Comparison of ENCODE assay signal across 8 cellular contexts in the genomic region with DNA sequence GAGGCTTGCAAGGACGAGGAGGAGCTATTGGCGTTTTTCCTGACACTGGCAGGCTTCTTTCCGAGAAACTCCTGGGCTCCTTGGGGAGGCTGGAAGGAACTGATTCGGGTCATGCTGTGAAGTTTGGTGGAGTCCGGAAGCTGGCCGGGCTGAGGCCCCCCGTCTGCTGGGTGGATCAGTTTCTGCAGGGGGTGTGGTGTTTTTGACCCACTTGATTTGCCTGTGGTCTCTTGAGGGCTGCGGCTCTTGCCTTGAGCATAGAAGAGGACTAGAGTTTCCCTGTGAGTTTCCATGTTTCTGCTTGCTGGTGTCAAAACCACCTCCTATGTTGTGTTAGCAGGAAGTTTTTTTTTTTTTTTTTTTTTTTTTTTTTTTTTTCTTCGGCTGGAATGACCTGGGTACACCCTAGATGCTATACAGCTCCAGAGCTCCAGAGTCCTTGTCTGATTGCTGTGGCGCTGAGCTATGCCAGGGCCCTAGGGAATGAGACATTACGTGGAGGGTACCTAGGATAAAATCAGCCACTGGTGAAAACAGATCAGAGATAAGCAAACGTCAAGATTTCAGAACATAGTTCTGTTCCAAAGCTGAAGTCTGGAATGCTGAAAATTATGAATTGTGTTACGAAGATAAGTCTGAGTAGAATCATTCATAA. TPM values are rescaled to one million over a fixed set of nuclear protein-coding genes. Genes with fewer than 3 reads are reported as not detected.
DNase-seq lines count a peak whose midpoint lies in the region; ATAC-seq and TF ChIP-seq lines count a peak whose summit lies in the region.

No MANE protein-coding gene starts in this region.

- no peaks in the 10 kb centered on the region for H3K9me3 ChIP-seq in body of pancreas

- TF ChIP-seq CTCF in GM10266 (IDR thresholded peaks at IDR 0.05; ENCODE audit: control insufficient read depth, insufficient read depth, low read depth, missing control alignments): no peak
- TF ChIP-seq CTCF in NB4 (IDR thresholded peaks at IDR 0.05; ENCODE audit: low read depth, low read length): no peak
- no peak for TF ChIP-seq CTCF in body of pancreas (IDR thresholded peaks at IDR 0.05)

- H3K36me3 Mint-ChIP-seq in immature natural killer cell: no peaks in the 10 kb centered on the region
- H3K36me3 Mint-ChIP-seq in stimulated activated naive CD8-positive, alpha-beta T cell treated with anti-CD3 and anti-CD28 coated beads, Interleukin-15, Interleukin-2, amounts not matched to agents 100 ng/mL and 50 ng/mL, for 24 hours (ENCODE audit: low read depth): peaks cover 35% of the 10 kb centered on the region

- ATAC-seq in GM21786 (IDR thresholded peaks at IDR 0.05; ENCODE audit: unreplicated experiment): peak; percentile 59
- peak; percentile 22 for ATAC-seq in body of pancreas

- peak overlapping the region; percentile 86 for H3K4me3 ChIP-seq in NB4 (ENCODE audit: low read depth, low read length)
- peak overlapping the region; percentile 72 to 75 for H3K4me3 ChIP-seq in body of pancreas

- H3K27ac ChIP-seq in body of pancreas: peak overlapping the region; percentile 76 to 96 (median 89)

- H3K4me1 Mint-ChIP-seq in immature natural killer cell: peaks cover 69 to 71% of the 10 kb centered on the region in 2 donors
- H3K4me1 Mint-ChIP-seq in stimulated activated naive CD8-positive, alpha-beta T cell treated with anti-CD3 and anti-CD28 coated beads, Interleukin-15, Interleukin-2, amounts not matched to agents 100 ng/mL and 50 ng/mL, for 24 hours (ENCODE audit: low read depth): peaks cover 76% of the 10 kb centered on the region

- peaks cover 9 to 21% (median 10%) of the 10 kb centered on the region in 3 donors for H3K27me3 Mint-ChIP-seq in immature natural killer cell (ENCODE audit: low read depth in 3 of 3)
- H3K27me3 Mint-ChIP-seq in stimulated activated naive CD8-positive, alpha-beta T cell treated with anti-CD3 and anti-CD28 coated beads, Interleukin-15, Interleukin-2, amounts not matched to agents 100 ng/mL and 50 ng/mL, for 24 hours: no peaks in the 10 kb centered on the region

- peaks cover 43% of the 10 kb centered on the region for H3K4me1 ChIP-seq in body of pancreas

- no peaks in the 10 kb centered on the region for H3K9me3 Mint-ChIP-seq in immature natural killer cell
- no peaks in the 10 kb centered on the region for H3K9me3 Mint-ChIP-seq in stimulated activated naive CD8-positive, alpha-beta T cell treated with anti-CD3 and anti-CD28 coated beads, Interleukin-15, Interleukin-2, amounts not matched to agents 100 ng/mL and 50 ng/mL, for 24 hours

- DNase-seq in GM10266 (ENCODE audit: extremely low spot score): peak; percentile 80
- peak; percentile 59 for DNase-seq in NB4 (ENCODE audit: low read depth)
- DNase-seq in body of pancreas: peak in 1 of 4 donors; percentile 26
- DNase-seq in immature natural killer cell: peak; percentile 79 to 82 (median 80)
- DNase-seq in medulla oblongata (ENCODE audit: extremely low spot score): no peak
- DNase-seq in kidney glomerular epithelial cell (lab: John Stamatoyannopoulos, UW): no peak

- H3K4me3 Mint-ChIP-seq in immature natural killer cell: peak overlapping the region; percentile 98 to 100 (median 99)
- peak overlapping the region; percentile 100 for H3K4me3 Mint-ChIP-seq in stimulated activated naive CD8-positive, alpha-beta T cell treated with anti-CD3 and anti-CD28 coated beads, Interleukin-15, Interleukin-2, amounts not matched to agents 100 ng/mL and 50 ng/mL, for 24 hours

- intact Hi-C loops in body of pancreas (cut with DNase I): no loop called here

- TF ChIP-seq POLR2A in NB4 (IDR thresholded peaks at IDR 0.05; ENCODE audit: extremely low read depth, insufficient read length) (no peak), body of pancreas (IDR thresholded peaks at IDR 0.05) (no peak)

- H3K27me3 ChIP-seq in body of pancreas: no peaks in the 10 kb centered on the region

- 11 to 16% methylated on average over 10 to 13 of the region's 13 CpGs for WGBS in body of pancreas, 2 donors

- no peaks in the 10 kb centered on the region for H3K36me3 ChIP-seq in body of pancreas (replicated peaks in 1 of 2; ENCODE audit: insufficient read depth in 1 of 2, low read depth in 2 of 2)

- H3K27ac Mint-ChIP-seq in immature natural killer cell: peak overlapping the region; percentile 99 to 100 (median 100)
- peak overlapping the region; percentile 99 for H3K27ac Mint-ChIP-seq in stimulated activated naive CD8-positive, alpha-beta T cell treated with anti-CD3 and anti-CD28 coated beads, Interleukin-15, Interleukin-2, amounts not matched to agents 100 ng/mL and 50 ng/mL, for 24 hours

RNA-seq across cellular contexts. Expression of a gene that starts 0.7 kb away (rescaled TPM):
- 10 to 100 TPM; 21.5 to 23.1 TPM for total RNA-seq in body of pancreas
- 10 to 100 TPM; 20.6 to 28.0 (median 24.0) TPM for polyA plus RNA-seq in immature natural killer cell

RNA-seq across cellular contexts. Expression of a gene that starts 25.1 kb away (rescaled TPM):
- total RNA-seq in body of pancreas: 10 to 100 TPM; 33.6 to 46.4 TPM
- 10 to 100 TPM; 31.1 to 59.4 (median 38.9) TPM for polyA plus RNA-seq in immature natural killer cell

Comparison
In these comparisons a context has a peak if more than half of its experiments do, and no peak if none do; other contexts are left out.
1. DNase-seq: peak in GM10266 (single experiment), NB4 (single experiment) and immature natural killer cell (3 of 3); none in medulla oblongata (single experiment) and kidney glomerular epithelial cell (single experiment).